1 cellular context compared by ENCODE assay signal in the genomic region with DNA sequence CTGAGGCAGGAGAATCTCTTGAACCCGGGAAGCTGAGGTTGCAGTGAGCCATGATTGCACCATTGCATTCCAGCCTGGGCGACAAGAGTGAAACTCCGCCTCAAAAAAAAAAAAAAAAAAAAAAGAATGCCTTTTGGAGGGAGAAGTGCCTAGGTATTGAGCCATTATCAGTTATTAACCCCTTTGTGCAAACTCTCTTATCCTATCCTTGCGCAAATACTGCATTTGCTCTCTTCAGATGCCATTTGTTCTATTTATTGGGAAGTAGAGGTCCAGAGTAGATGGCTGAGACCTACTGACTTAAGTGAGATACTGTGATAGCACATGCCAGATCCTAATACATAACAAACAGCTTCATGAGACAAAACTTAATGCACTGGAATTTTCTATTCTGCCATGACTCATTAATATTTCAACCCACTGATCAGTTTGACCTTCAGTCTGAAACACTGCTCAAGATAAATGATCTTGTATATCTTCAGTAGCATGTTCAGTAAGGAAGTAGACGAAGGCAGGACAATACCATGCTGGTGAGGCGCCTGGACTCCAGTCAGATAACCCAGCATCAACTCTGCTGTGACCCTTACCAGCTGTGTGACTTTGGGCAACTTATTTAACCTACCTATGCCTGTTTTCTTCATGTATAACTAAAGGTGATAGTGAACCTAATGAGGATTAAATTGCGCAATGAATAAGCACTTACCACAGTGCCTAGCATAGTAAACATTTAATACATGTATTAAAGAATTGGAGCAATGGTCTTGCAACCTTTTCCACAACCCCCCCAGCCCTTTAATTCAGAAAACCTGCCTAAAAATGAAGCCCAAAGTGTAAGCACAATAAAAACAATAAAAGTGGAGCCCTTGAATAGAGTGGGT.
A peak's percentile ranks its signal among the peaks of the same experiment; 100 is the strongest.
TF ChIP-seq lines count a peak whose summit lies in the region.

No MANE protein-coding gene starts in this region.

TF ChIP-seq in H1, 55 proteins besides CTCF, POLR2A, EP300 and RAD21:
- peak; percentile 80; the same call in 1 of the 2 replicates for TF ChIP-seq CEBPB (IDR thresholded peaks at IDR 0.05; ENCODE audit: low read depth, low read length)
- TF ChIP-seq SP2 (IDR thresholded peaks at IDR 0.05; ENCODE audit: low read length), result no peak
